In genomic region chr11:64275031-64275800, GRCh38 we compare ENCODE assay signal across 2 cellular contexts.
A peak's percentile ranks its signal among the peaks of the same experiment; 100 is the strongest.
TF ChIP-seq lines count a peak whose summit lies in the region.

No MANE protein-coding gene starts in this region.

TF ChIP-seq in HepG2, 621 proteins besides CTCF, POLR2A, EP300 and RAD21:
- TF ChIP-seq NFE2 (CRISPR knock-in tag; IDR thresholded peaks at IDR 0.05) (no peak), AGO2 (optimal IDR thresholded peaks at IDR 0.05; ENCODE audit: low read depth, low read length) (peak; percentile 41)

TF ChIP-seq in WTC11, 78 proteins besides CTCF, POLR2A, EP300 and RAD21:
- TF ChIP-seq ATF3 (CRISPR knock-in tag; conservative IDR thresholded peaks at IDR 0.05) (no peak), CREB1 (CRISPR knock-in tag; IDR thresholded peaks at IDR 0.05) (no peak), GTF2I (CRISPR knock-in tag; conservative IDR thresholded peaks at IDR 0.05) (no peak), NR3C1 (CRISPR knock-in tag; conservative IDR thresholded peaks at IDR 0.05; ENCODE audit: low read depth) (no peak), NFATC4 (CRISPR knock-in tag; IDR thresholded peaks at IDR 0.05) (no peak), MYBL2 (CRISPR knock-in tag; IDR thresholded peaks at IDR 0.05) (no peak), ZNF138 (CRISPR knock-in tag; conservative IDR thresholded peaks at IDR 0.05) (no peak), IRF2 (CRISPR knock-in tag; IDR thresholded peaks at IDR 0.05; ENCODE audit: borderline replicate concordance, low read depth) (no peak), PREB (CRISPR knock-in tag; IDR thresholded peaks at IDR 0.05; ENCODE audit: borderline replicate concordance) (no peak), JAZF1 (CRISPR knock-in tag; IDR thresholded peaks at IDR 0.05) (no peak), ETV6 (CRISPR knock-in tag; IDR thresholded peaks at IDR 0.05) (no peak), SP1 (CRISPR knock-in tag; conservative IDR thresholded peaks at IDR 0.05) (no peak), SOX15 (CRISPR knock-in tag; IDR thresholded peaks at IDR 0.05) (no peak)
- TF ChIP-seq, protein P1, sequence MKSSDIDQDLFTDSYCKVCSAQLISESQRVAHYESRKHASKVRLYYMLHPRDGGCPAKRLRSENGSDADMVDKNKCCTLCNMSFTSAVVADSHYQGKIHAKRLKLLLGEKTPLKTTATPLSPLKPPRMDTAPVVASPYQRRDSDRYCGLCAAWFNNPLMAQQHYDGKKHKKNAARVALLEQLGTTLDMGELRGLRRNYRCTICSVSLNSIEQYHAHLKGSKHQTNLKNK (CRISPR knock-in tag; IDR thresholded peaks at IDR 0.05), result no peak
- TF ChIP-seq, protein P2, sequence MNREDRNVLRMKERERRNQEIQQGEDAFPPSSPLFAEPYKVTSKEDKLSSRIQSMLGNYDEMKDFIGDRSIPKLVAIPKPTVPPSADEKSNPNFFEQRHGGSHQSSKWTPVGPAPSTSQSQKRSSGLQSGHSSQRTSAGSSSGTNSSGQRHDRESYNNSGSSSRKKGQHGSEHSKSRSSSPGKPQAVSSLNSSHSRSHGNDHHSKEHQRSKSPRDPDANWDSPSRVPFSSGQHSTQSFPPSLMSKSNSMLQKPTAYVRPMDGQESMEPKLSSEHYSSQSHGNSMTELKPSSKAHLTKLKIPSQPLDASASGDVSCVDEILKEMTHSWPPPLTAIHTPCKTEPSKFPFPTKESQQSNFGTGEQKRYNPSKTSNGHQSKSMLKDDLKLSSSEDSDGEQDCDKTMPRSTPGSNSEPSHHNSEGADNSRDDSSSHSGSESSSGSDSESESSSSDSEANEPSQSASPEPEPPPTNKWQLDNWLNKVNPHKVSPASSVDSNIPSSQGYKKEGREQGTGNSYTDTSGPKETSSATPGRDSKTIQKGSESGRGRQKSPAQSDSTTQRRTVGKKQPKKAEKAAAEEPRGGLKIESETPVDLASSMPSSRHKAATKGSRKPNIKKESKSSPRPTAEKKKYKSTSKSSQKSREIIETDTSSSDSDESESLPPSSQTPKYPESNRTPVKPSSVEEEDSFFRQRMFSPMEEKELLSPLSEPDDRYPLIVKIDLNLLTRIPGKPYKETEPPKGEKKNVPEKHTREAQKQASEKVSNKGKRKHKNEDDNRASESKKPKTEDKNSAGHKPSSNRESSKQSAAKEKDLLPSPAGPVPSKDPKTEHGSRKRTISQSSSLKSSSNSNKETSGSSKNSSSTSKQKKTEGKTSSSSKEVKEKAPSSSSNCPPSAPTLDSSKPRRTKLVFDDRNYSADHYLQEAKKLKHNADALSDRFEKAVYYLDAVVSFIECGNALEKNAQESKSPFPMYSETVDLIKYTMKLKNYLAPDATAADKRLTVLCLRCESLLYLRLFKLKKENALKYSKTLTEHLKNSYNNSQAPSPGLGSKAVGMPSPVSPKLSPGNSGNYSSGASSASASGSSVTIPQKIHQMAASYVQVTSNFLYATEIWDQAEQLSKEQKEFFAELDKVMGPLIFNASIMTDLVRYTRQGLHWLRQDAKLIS (CRISPR knock-in tag; IDR thresholded peaks at IDR 0.05; ENCODE audit: borderline replicate concordance), result no peak
- TF ChIP-seq, protein P3, sequence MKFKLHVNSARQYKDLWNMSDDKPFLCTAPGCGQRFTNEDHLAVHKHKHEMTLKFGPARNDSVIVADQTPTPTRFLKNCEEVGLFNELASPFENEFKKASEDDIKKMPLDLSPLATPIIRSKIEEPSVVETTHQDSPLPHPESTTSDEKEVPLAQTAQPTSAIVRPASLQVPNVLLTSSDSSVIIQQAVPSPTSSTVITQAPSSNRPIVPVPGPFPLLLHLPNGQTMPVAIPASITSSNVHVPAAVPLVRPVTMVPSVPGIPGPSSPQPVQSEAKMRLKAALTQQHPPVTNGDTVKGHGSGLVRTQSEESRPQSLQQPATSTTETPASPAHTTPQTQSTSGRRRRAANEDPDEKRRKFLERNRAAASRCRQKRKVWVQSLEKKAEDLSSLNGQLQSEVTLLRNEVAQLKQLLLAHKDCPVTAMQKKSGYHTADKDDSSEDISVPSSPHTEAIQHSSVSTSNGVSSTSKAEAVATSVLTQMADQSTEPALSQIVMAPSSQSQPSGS (CRISPR knock-in tag; IDR thresholded peaks at IDR 0.05; ENCODE audit: borderline replicate concordance, low read depth), result no peak
